13 cellular contexts compared by ENCODE assay signal in the genomic region with DNA sequence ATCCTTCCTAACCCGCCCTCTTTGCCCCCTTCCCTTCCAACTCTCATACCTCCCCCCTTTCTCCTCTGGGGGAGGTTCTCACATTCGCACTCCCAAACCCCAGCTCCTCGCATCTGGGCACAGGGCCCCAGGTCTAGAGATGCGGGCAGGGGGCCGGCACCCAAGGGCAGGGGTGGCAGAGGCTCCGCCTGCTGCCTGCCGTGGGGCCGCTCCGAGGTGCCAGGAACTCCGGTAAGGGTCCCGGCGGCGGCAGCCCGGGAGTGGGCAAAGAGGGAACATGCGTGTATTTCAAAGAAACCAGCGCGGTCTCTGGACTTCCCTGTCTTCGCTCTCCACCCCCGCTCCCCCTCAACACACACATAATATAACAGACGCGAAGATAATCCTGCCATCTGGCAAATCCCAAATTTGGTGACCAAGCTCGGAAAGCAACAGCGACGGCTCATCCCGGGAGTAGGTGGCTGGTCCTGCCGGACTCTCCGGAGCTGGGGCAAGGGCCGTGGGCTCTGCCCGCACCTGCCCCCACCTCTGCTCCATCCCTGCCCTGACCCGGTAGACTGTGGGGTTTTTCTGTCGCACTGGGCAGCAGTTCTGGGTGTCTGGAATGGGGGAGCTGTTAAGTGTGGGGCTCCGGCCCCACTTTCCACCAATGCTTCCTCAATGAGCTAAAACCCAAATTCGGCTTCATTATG. TPM values are rescaled to one million over a fixed set of nuclear protein-coding genes. Genes with fewer than 3 reads are reported as not detected.
DNase-seq lines count a peak whose midpoint lies in the region; ATAC-seq and TF ChIP-seq lines count a peak whose summit lies in the region.
"Had no signal": no experiment of that assay in that cellular context is flagged by ENCODE, and none has a peak within 500 bp of the region (broad histone marks: within the 10 kb centered on the region; RNA-seq: fewer than 3 reads in every experiment).

No MANE protein-coding gene starts in this region.

- DNase-seq in NCI-H82 (lab: John Stamatoyannopoulos, UW) (peak; percentile 97), psoas muscle (no peak), T-helper 9 cell (no peak), OCI-M1 (lab: John Stamatoyannopoulos, UW) (no peak), MG63 (no peak)
- DNase-seq in activated T-cell treated with anti-CD3 and anti-CD28 coated beads, Interleukin-2, amount 50 U/mL, for 4 hours = no peak
- DNase-seq: activated CD8-positive, alpha-beta T cell treated with anti-CD3 and anti-CD28 coated beads, Interleukin-2, amount 10 ng/mL, durations not matched to agents 7 days and 5 days; activated naive CD4-positive, alpha-beta T cell treated with anti-CD3 and anti-CD28 coated beads, Interleukin-2, amount 50 U/mL, for 16 hours; cortex of kidney; NCI-H1694 treated with DMSO at 0.1 percent for 48 hours had no signal

- no peak for TF ChIP-seq POLR2A in gastroesophageal sphincter (IDR thresholded peaks at IDR 0.05)

- no peak overlapping the region for H3K4me3 Mint-ChIP-seq in activated T-cell treated with anti-CD3 and anti-CD28 coated beads, Interleukin-2, amount 50 U/mL, for 4 hours
- H3K4me3 Mint-ChIP-seq: activated CD8-positive, alpha-beta T cell treated with anti-CD3 and anti-CD28 coated beads, Interleukin-2, amount 10 ng/mL, durations not matched to agents 7 days and 5 days had no signal

- H3K4me1 ChIP-seq in ES-I3 (ENCODE audit: insufficient read depth, low read length) (peaks cover 11% of the 10 kb centered on the region), gastroesophageal sphincter (peaks cover 0 to 49% (median 10%) of the 10 kb centered on the region in 3 donors), psoas muscle (peaks cover 1% of the 10 kb centered on the region)

- H3K4me1 Mint-ChIP-seq in activated T-cell treated with anti-CD3 and anti-CD28 coated beads, Interleukin-2, amount 50 U/mL, for 4 hours (ENCODE audit: low read depth) = peaks cover 17% of the 10 kb centered on the region

- ATAC-seq in gastroesophageal sphincter (no peak), psoas muscle (no peak)
- no peak for ATAC-seq in activated T-cell treated with anti-CD3 and anti-CD28 coated beads, Interleukin-2, amount 50 U/mL, for 4 hours
- ATAC-seq: activated CD8-positive, alpha-beta T cell treated with anti-CD3 and anti-CD28 coated beads, Interleukin-2, amount 10 ng/mL, durations not matched to agents 7 days and 5 days had no signal

- H3K9ac ChIP-seq in ES-I3 (ENCODE audit: low read depth, low read length) = peak overlapping the region; percentile 32; the same call in 1 of the 2 replicates
- H3K9ac ChIP-seq: BLaER1 treated with 17β-estradiol and CSF1 and Interleukin-3, amounts not matched to agents 10 nM and 100 nM had no signal

- peaks cover 5% of the 10 kb centered on the region for H3K9me3 Mint-ChIP-seq in activated T-cell treated with anti-CD3 and anti-CD28 coated beads, Interleukin-2, amount 50 U/mL, for 4 hours

- H3K27me3 ChIP-seq in gastroesophageal sphincter (no peaks in the 10 kb centered on the region), psoas muscle (ENCODE audit: insufficient read depth in 3 of 3, low read length in 2 of 3) (peaks cover 4 to 82% (median 50%) of the 10 kb centered on the region in 3 donors), MG63 (no peaks in the 10 kb centered on the region)

- intact Hi-C loops in psoas muscle (cut with DNase I) = loop anchor here in 1 of 2 donors (5.0 kb wide), 1 partner anchor 51 kb away; no protein-coding TSS in a partner anchor

- no peak for TF ChIP-seq EP300 in gastroesophageal sphincter (IDR thresholded peaks at IDR 0.05)

- H3K27ac ChIP-seq in gastroesophageal sphincter = peak overlapping the region in 3 of 4 donors; percentile 52 to 98 (median 93)
- H3K27ac ChIP-seq in psoas muscle = no peak overlapping the region
- H3K27ac ChIP-seq: BLaER1 treated with 17β-estradiol and CSF1 and Interleukin-3, amounts not matched to agents 10 nM and 100 nM had no signal

- WGBS in gastroesophageal sphincter (ENCODE audit: low coverage in 1 of 2), 2 donors = 53 to 84% methylated on average over 5 to 11 of the region's 33 CpGs
- 36 to 41% (median 37%) methylated on average over 32 to 33 of the region's 33 CpGs for WGBS in psoas muscle, 3 donors

- no peaks in the 10 kb centered on the region for H3K36me3 Mint-ChIP-seq in activated T-cell treated with anti-CD3 and anti-CD28 coated beads, Interleukin-2, amount 50 U/mL, for 4 hours (ENCODE audit: insufficient read depth)

- no peaks in the 10 kb centered on the region for H3K9me3 ChIP-seq in ES-I3 (ENCODE audit: control insufficient read depth, insufficient read depth, low read length)
- H3K9me3 ChIP-seq in gastroesophageal sphincter = no peaks in the 10 kb centered on the region
- no peaks in the 10 kb centered on the region for H3K9me3 ChIP-seq in psoas muscle
- no peaks in the 10 kb centered on the region for H3K9me3 ChIP-seq in MG63

- TF ChIP-seq CTCF in gastroesophageal sphincter (IDR thresholded peaks at IDR 0.05) (no peak), psoas muscle (IDR thresholded peaks at IDR 0.05) (no peak)

- no peaks in the 10 kb centered on the region for H3K36me3 ChIP-seq in ES-I3 (ENCODE audit: insufficient read depth, low read length)
- no peaks in the 10 kb centered on the region for H3K36me3 ChIP-seq in gastroesophageal sphincter
- no peaks in the 10 kb centered on the region for H3K36me3 ChIP-seq in psoas muscle (ENCODE audit: insufficient read depth in 1 of 2, low read depth in 1 of 2)
- H3K36me3 ChIP-seq in MG63 = no peaks in the 10 kb centered on the region
- H3K36me3 ChIP-seq: BLaER1 treated with 17β-estradiol and CSF1 and Interleukin-3, amounts not matched to agents 10 nM and 100 nM had no signal

- H3K4me3 ChIP-seq in gastroesophageal sphincter (peak overlapping the region in 1 of 2 donors; percentile 63), psoas muscle (peak overlapping the region; percentile 56), MG63 (no peak overlapping the region)
- H3K4me3 ChIP-seq: BLaER1 treated with 17β-estradiol and CSF1 and Interleukin-3, amounts not matched to agents 10 nM and 100 nM had no signal

- peaks cover 83% of the 10 kb centered on the region for H3K27me3 Mint-ChIP-seq in activated T-cell treated with anti-CD3 and anti-CD28 coated beads, Interleukin-2, amount 50 U/mL, for 4 hours (ENCODE audit: low read depth)

RNA-seq across cellular contexts. Expression of a gene that starts 31.0 kb away (rescaled TPM):
- total RNA-seq in gastroesophageal sphincter (100 to 1,000 TPM in 1 of 4 donors, 10 to 100 TPM in 3; 82.7 to 126 (median 91.8) TPM), psoas muscle (10 to 100 TPM; 14.5 to 17.1 (median 15.7) TPM)
- 10 to 100 TPM; 10.3 to 20.1 (median 11.3) TPM for polyA plus RNA-seq in psoas muscle
- under 1 TPM; 0.13 to 0.24 (median 0.15) TPM for total RNA-seq in activated T-cell treated with anti-CD3 and anti-CD28 coated beads, Interleukin-2, amount 50 U/mL, for 4 hours
- total RNA-seq in MG63 (2014; rRNA removed; shearing (Covaris generic); ENCODE audit: low replicate concordance) = 1.3 and 1.9 TPM in 2 replicates
- total RNA-seq: activated CD8-positive, alpha-beta T cell treated with anti-CD3 and anti-CD28 coated beads, Interleukin-2, amount 10 ng/mL, durations not matched to agents 7 days and 5 days had no signal

Comparison
In these comparisons a context has a peak if more than half of its experiments do, and no peak if none do; other contexts are left out.
1. RNA of a gene that starts 31.0 kb away (total RNA-seq): 82.7 to 126 TPM in gastroesophageal sphincter; 14.5 to 17.1 TPM in psoas muscle, 1.3 to 1.9 TPM in MG63 and 0.13 to 0.24 TPM in activated T-cell treated with anti-CD3 and anti-CD28 coated beads, Interleukin-2, amount 50 U/mL, for 4 hours; every median in the first group is over 4 times any median in the second.